Comparison of ENCODE assay signal across 23 cellular contexts in genomic region chr1:164695956-164696665, GRCh38.
DNase-seq lines count a peak whose midpoint lies in the region; ATAC-seq and TF ChIP-seq lines count a peak whose summit lies in the region.
"Had no signal": no experiment of that assay in that cellular context is flagged by ENCODE, and none has a peak within 500 bp of the region (broad histone marks: within the 10 kb centered on the region; RNA-seq: fewer than 3 reads in every experiment).

No MANE protein-coding gene starts in this region.

- H3K4me3 ChIP-seq in epithelial cell of esophagus (ENCODE audit: low read length) (no peak overlapping the region), mesenchymal stem cell (ENCODE audit: insufficient read depth in 1 of 2, low read depth in 1 of 2, low read length in 2 of 2) (no peak overlapping the region)
- H3K4me3 ChIP-seq: heart right ventricle, left ventricle myocardium inferior had no signal

- no peaks in the 10 kb centered on the region for H3K9me3 Mint-ChIP-seq in activated naive CD4-positive, alpha-beta T cell treated with anti-CD3 and anti-CD28 coated beads for 36 hours
- H3K9me3 Mint-ChIP-seq: activated CD4-positive, alpha-beta T cell treated with anti-CD3 and anti-CD28 coated beads, Interleukin-2, amount 10 ng/mL, durations not matched to agents 7 days and 5 days; activated naive CD4-positive, alpha-beta T cell treated with anti-CD3 and anti-CD28 coated beads, Interleukin-2, amount 50 U/mL, for 72 hours; CD4-positive, alpha-beta T cell; nephron progenitor cell had no signal

- H3K14ac ChIP-seq in mesenchymal stem cell (ENCODE audit: low read length in 2 of 2) = no peak overlapping the region

- H3K23ac ChIP-seq in mesenchymal stem cell (ENCODE audit: low read length in 2 of 2) = no peak overlapping the region

- H3K4ac ChIP-seq in mesenchymal stem cell (ENCODE audit: low read depth in 1 of 2, low read length in 2 of 2) = no peak overlapping the region

- intact Hi-C loops in activated naive CD4-positive, alpha-beta T cell treated with anti-CD3 and anti-CD28 coated beads for 36 hours (cut with micrococcal nuclease) = no loop called here

- ATAC-seq in GM19035 (IDR thresholded peaks at IDR 0.05; ENCODE audit: unreplicated experiment) (no peak), HG03457 (IDR thresholded peaks at IDR 0.05; ENCODE audit: unreplicated experiment) (no peak), HG02759 (IDR thresholded peaks at IDR 0.05; ENCODE audit: unreplicated experiment) (no peak)
- ATAC-seq: activated CD8-positive, alpha-beta memory T cell treated with anti-CD3 and anti-CD28 coated beads, Interleukin-2, amount 10 ng/mL, durations not matched to agents 7 days and 5 days; activated naive CD4-positive, alpha-beta T cell treated with anti-CD3 and anti-CD28 coated beads, Interleukin-2, amount 50 U/mL, for 72 hours; sciatic nerve had no signal

- H3K27ac ChIP-seq in mesenchymal stem cell (ENCODE audit: low read length, poor library complexity, severe bottlenecking) = no peak overlapping the region
- H3K27ac ChIP-seq: left ventricle myocardium inferior, parathyroid adenoma, WERI-Rb-1 had no signal

- TF ChIP-seq CTCF in epithelial cell of esophagus (IDR thresholded peaks at IDR 0.05; ENCODE audit: insufficient read depth, low read depth, low read length, missing control alignments) = no peak

- H3K18ac ChIP-seq in mesenchymal stem cell (ENCODE audit: low read depth in 1 of 2, low read length in 2 of 2) = no peak overlapping the region

- no peaks in the 10 kb centered on the region for H3K4me1 ChIP-seq in mesenchymal stem cell (ENCODE audit: control insufficient read depth, insufficient read depth, low read depth, low read length)

- H4K8ac ChIP-seq in mesenchymal stem cell (ENCODE audit: low read length) = no peak overlapping the region

- H3K27me3 ChIP-seq in mesenchymal stem cell (ENCODE audit: control insufficient read depth in 1 of 2, insufficient read depth in 1 of 2, low read length in 2 of 2) = no peaks in the 10 kb centered on the region
- H3K27me3 ChIP-seq: heart right ventricle had no signal

- H2AK5ac ChIP-seq in mesenchymal stem cell (ENCODE audit: low read length, severe bottlenecking) = no peak overlapping the region

- peaks cover 0 to 11% of the 10 kb centered on the region in 2 experiments for H3K36me3 ChIP-seq in mesenchymal stem cell (ENCODE audit: control insufficient read depth in 1 of 2, insufficient read depth in 2 of 2, low read depth in 1 of 2, low read length in 2 of 2)
- H3K36me3 ChIP-seq: left ventricle myocardium inferior, WERI-Rb-1 had no signal

- no peak overlapping the region for H3K4me3 Mint-ChIP-seq in activated naive CD4-positive, alpha-beta T cell treated with anti-CD3 and anti-CD28 coated beads for 36 hours
- H3K4me3 Mint-ChIP-seq: activated CD4-positive, alpha-beta T cell treated with anti-CD3 and anti-CD28 coated beads, Interleukin-2, amount 10 ng/mL, durations not matched to agents 7 days and 5 days; activated CD8-positive, alpha-beta memory T cell treated with anti-CD3 and anti-CD28 coated beads, Interleukin-2, amount 10 ng/mL, durations not matched to agents 7 days and 5 days; CD4-positive, alpha-beta T cell; nephron progenitor cell had no signal

- no peaks in the 10 kb centered on the region for H3K27me3 Mint-ChIP-seq in activated naive CD4-positive, alpha-beta T cell treated with anti-CD3 and anti-CD28 coated beads for 36 hours (ENCODE audit: low read depth)
- H3K27me3 Mint-ChIP-seq: activated CD4-positive, alpha-beta T cell treated with anti-CD3 and anti-CD28 coated beads, Interleukin-2, amount 10 ng/mL, durations not matched to agents 7 days and 5 days; activated CD8-positive, alpha-beta memory T cell treated with anti-CD3 and anti-CD28 coated beads, Interleukin-2, amount 10 ng/mL, durations not matched to agents 7 days and 5 days; CD4-positive, alpha-beta T cell had no signal

- H3K9me3 ChIP-seq in mesenchymal stem cell (ENCODE audit: control insufficient read depth, low read length) = no peaks in the 10 kb centered on the region
- H3K9me3 ChIP-seq: heart right ventricle, left ventricle myocardium inferior had no signal

- H3K9ac ChIP-seq in mesenchymal stem cell (ENCODE audit: low read length) = peak overlapping the region; percentile 15
- H3K9ac ChIP-seq: parathyroid adenoma had no signal

- no peak overlapping the region for H2BK12ac ChIP-seq in mesenchymal stem cell (ENCODE audit: low read length in 2 of 2)

- no peak overlapping the region for H2BK5ac ChIP-seq in mesenchymal stem cell (ENCODE audit: low read depth, low read length, poor library complexity, severe bottlenecking)

- no peak overlapping the region for H3K4me2 ChIP-seq in mesenchymal stem cell (ENCODE audit: low read length, poor library complexity, severe bottlenecking)

- H3K79me1 ChIP-seq in mesenchymal stem cell (replicated peaks; ENCODE audit: low read length, poor library complexity, severe bottlenecking) = peaks cover 2% of the 10 kb centered on the region

- no peak overlapping the region for H3K27ac Mint-ChIP-seq in activated naive CD4-positive, alpha-beta T cell treated with anti-CD3 and anti-CD28 coated beads for 36 hours
- H3K27ac Mint-ChIP-seq: activated CD4-positive, alpha-beta T cell treated with anti-CD3 and anti-CD28 coated beads, Interleukin-2, amount 10 ng/mL, durations not matched to agents 7 days and 5 days; activated CD8-positive, alpha-beta memory T cell treated with anti-CD3 and anti-CD28 coated beads, Interleukin-2, amount 10 ng/mL, durations not matched to agents 7 days and 5 days; activated naive CD4-positive, alpha-beta T cell treated with anti-CD3 and anti-CD28 coated beads, Interleukin-2, amount 50 U/mL, for 72 hours; CD4-positive, alpha-beta T cell; nephron progenitor cell had no signal

- no peak overlapping the region for H2BK120ac ChIP-seq in mesenchymal stem cell (ENCODE audit: low read depth, low read length)

- H3K4me1 Mint-ChIP-seq in activated naive CD4-positive, alpha-beta T cell treated with anti-CD3 and anti-CD28 coated beads for 36 hours (ENCODE audit: low read depth) = no peaks in the 10 kb centered on the region
- H3K4me1 Mint-ChIP-seq: activated CD4-positive, alpha-beta T cell treated with anti-CD3 and anti-CD28 coated beads, Interleukin-2, amount 10 ng/mL, durations not matched to agents 7 days and 5 days; activated CD8-positive, alpha-beta memory T cell treated with anti-CD3 and anti-CD28 coated beads, Interleukin-2, amount 10 ng/mL, durations not matched to agents 7 days and 5 days had no signal

- DNase-seq in DMS 273 (lab: John Stamatoyannopoulos, UW; ENCODE audit: unreplicated experiment) (peak; percentile 74), HPDE6-E6E7 (ENCODE audit: extremely low spot score) (peak; percentile 29), epithelial cell of esophagus (ENCODE audit: low read depth) (peak; percentile 79), mesenchymal stem cell (no peak)
- no peak for DNase-seq in activated naive CD4-positive, alpha-beta T cell treated with anti-CD3 and anti-CD28 coated beads for 36 hours
- DNase-seq: activated CD4-positive, alpha-beta T cell treated with anti-CD3 and anti-CD28 coated beads, Interleukin-2, amount 10 ng/mL, durations not matched to agents 7 days and 5 days; activated CD8-positive, alpha-beta memory T cell treated with anti-CD3 and anti-CD28 coated beads, Interleukin-2, amount 10 ng/mL, durations not matched to agents 7 days and 5 days; CD4-positive, alpha-beta T cell; effector CD8-positive, alpha-beta T cell; heart right ventricle; KG1; left ventricle myocardium inferior; MV-4-11; NCI-H1694; nephron progenitor cell; substantia nigra; WERI-Rb-1 had no signal

- CTCF ChIA-PET in activated naive CD4-positive, alpha-beta T cell treated with anti-CD3 and anti-CD28 coated beads for 36 hours (lab: Charles Lee) = no interaction called here

- no peak overlapping the region for H2BK15ac ChIP-seq in mesenchymal stem cell (ENCODE audit: low read depth, poor library complexity, severe bottlenecking)

- no peak overlapping the region for H4K91ac ChIP-seq in mesenchymal stem cell (ENCODE audit: low read length)

- WGBS in mesenchymal stem cell = 92% methylated on average over 5 of the region's 5 CpGs

- H2AFZ ChIP-seq in mesenchymal stem cell (ENCODE audit: low read depth, low read length) = no peak overlapping the region
- H2AFZ ChIP-seq: parathyroid adenoma had no signal

- no peaks in the 10 kb centered on the region for H3K36me3 Mint-ChIP-seq in activated naive CD4-positive, alpha-beta T cell treated with anti-CD3 and anti-CD28 coated beads for 36 hours (ENCODE audit: low read depth)
- H3K36me3 Mint-ChIP-seq: activated CD8-positive, alpha-beta memory T cell treated with anti-CD3 and anti-CD28 coated beads, Interleukin-2, amount 10 ng/mL, durations not matched to agents 7 days and 5 days; activated naive CD4-positive, alpha-beta T cell treated with anti-CD3 and anti-CD28 coated beads, Interleukin-2, amount 50 U/mL, for 72 hours had no signal

Comparison
In these comparisons a context has a peak if more than half of its experiments do, and no peak if none do; other contexts are left out.
1. DNase-seq: peak in DMS 273 (single experiment), HPDE6-E6E7 (single experiment) and epithelial cell of esophagus (single experiment); none in mesenchymal stem cell (single experiment) and activated naive CD4-positive, alpha-beta T cell treated with anti-CD3 and anti-CD28 coated beads for 36 hours (single experiment).